31 cellular contexts compared by ENCODE assay signal in genomic region chr1:211535338-211535737, GRCh38. TPM values are rescaled to one million over a fixed set of nuclear protein-coding genes. Genes with fewer than 3 reads are reported as not detected.
"Had no signal": no experiment of that assay in that cellular context is flagged by ENCODE, and none has a peak within 500 bp of the region (broad histone marks: within the 10 kb centered on the region; RNA-seq: fewer than 3 reads in every experiment).

No MANE protein-coding gene starts in this region.

- H3K27ac ChIP-seq: ascending aorta, Peyer's patch, SJSA1 had no signal

- H3K4me3 ChIP-seq: ascending aorta, Peyer's patch, SJSA1 had no signal

- H3K9me3 ChIP-seq: ascending aorta, Peyer's patch, SJSA1, SK-N-SH had no signal

- ATAC-seq: activated CD8-positive, alpha-beta T cell treated with anti-CD3 and anti-CD28 coated beads for 36 hours; PC-3 had no signal

- FAIRE-seq: TTC549 had no signal

- H3K36me3 ChIP-seq: ascending aorta, Peyer's patch, SJSA1 had no signal

- H3K27me3 ChIP-seq: ascending aorta, Peyer's patch, SJSA1 had no signal

- H3K4me1 ChIP-seq: ascending aorta, Peyer's patch, SJSA1 had no signal

- DNase-seq: activated CD4-positive, alpha-beta T cell treated with anti-CD3 and anti-CD28 coated beads, Interleukin-2, amount 10 ng/mL, durations not matched to agents 24 days and 14 days; activated CD4-positive, alpha-beta T cell treated with anti-CD3 and anti-CD28 coated beads, Interleukin-2, amount 50 U/mL, for 4 hours; activated CD8-positive, alpha-beta T cell treated with anti-CD3 and anti-CD28 coated beads for 36 hours; activated gamma-delta T cell; activated naive CD4-positive, alpha-beta T cell treated with Interleukin-2 at 50 U/mL for 16 hours; activated naive CD8-positive, alpha-beta T cell treated with anti-CD3 and anti-CD28 coated beads, Interleukin-2, amount 10 ng/mL, durations not matched to agents 7 days and 5 days; activated T-cell treated with anti-CD3 and anti-CD28 coated beads, Interleukin-2, amount 50 U/mL, for 24 hours; amygdala; MM.1S; MV-4-11; NCI-H1092; NCI-H1436 treated with DMSO at 0.1 percent for 48 hours; NCI-H1694 treated with DMSO at 0.1 percent for 48 hours; NCI-H2029; NCI-H345; NCI-H524 treated with DMSO at 0.1 percent for 48 hours; NCI-H748 treated with DMSO at 0.1 percent for 48 hours; NK-92 treated with Interleukin-12 subunit alpha and Interleukin-12 subunit beta, amount 100 ng/mL, for 24 hours; PC-3; Peyer's patch; RPMI8226; SHP77 treated with DMSO at 0.1 percent for 48 hours; SK-N-SH had no signal

RNA-seq across cellular contexts. Expression of gene RD3, which starts 43.4 kb away (rescaled TPM):
- total RNA-seq: activated CD4-positive, alpha-beta T cell treated with anti-CD3 and anti-CD28 coated beads, Interleukin-2, amount 10 ng/mL, durations not matched to agents 24 days and 14 days; activated CD8-positive, alpha-beta memory T cell treated with anti-CD3 and anti-CD28 coated beads for 36 hours; activated CD8-positive, alpha-beta T cell treated with anti-CD3 and anti-CD28 coated beads for 36 hours; activated naive CD8-positive, alpha-beta T cell treated with anti-CD3 and anti-CD28 coated beads, Interleukin-2, amount 10 ng/mL, durations not matched to agents 7 days and 5 days; activated T-helper 2 cell treated with anti-CD3 and anti-CD28 coated beads, Interferon-gamma antibody, Interleukin-2, Interleukin-4, amounts not matched to agents 10 μg/mL and 5 μg/mL and 100 μg/mL, durations not matched to agents 14 hours and 24 hours and 36 hours; ascending aorta; cardiac septum; LHCN-M2; NCI-H460; PC-3; SJSA1 had no signal
